Comparison of ENCODE assay signal across 10 cellular contexts in genomic region chr6:44262467-44263356, GRCh38. TPM values are rescaled to one million over a fixed set of nuclear protein-coding genes. Genes with fewer than 3 reads are reported as not detected.
DNase-seq lines count a peak whose midpoint lies in the region; ATAC-seq lines count a peak whose summit lies in the region.
"Had no signal": no experiment of that assay in that cellular context is flagged by ENCODE, and none has a peak within 500 bp of the region (broad histone marks: within the 10 kb centered on the region; RNA-seq: fewer than 3 reads in every experiment).

No MANE protein-coding gene starts in this region.

- peak overlapping the region; percentile 95 for H3K27ac Mint-ChIP-seq in activated T-helper 1 cell treated with anti-CD3 and anti-CD28 coated beads, Interleukin-12 subunit alpha, Interleukin-12 subunit beta, Interleukin-2, Interleukin-4 antibody, amounts not matched to agents 30 ng/mL and 10 ng/mL and 1 ng/mL, durations not matched to agents 14 hours and 24 hours and 36 hours

- no peaks in the 10 kb centered on the region for H3K9me3 Mint-ChIP-seq in activated T-helper 1 cell treated with anti-CD3 and anti-CD28 coated beads, Interleukin-12 subunit alpha, Interleukin-12 subunit beta, Interleukin-2, Interleukin-4 antibody, amounts not matched to agents 30 ng/mL and 10 ng/mL and 1 ng/mL, durations not matched to agents 14 hours and 24 hours and 36 hours

- peak overlapping the region in 3 of 5 donors; percentile 8 to 89 (median 9) for H3K9ac ChIP-seq in subcutaneous abdominal adipose tissue (ENCODE audit: low read length in 5 of 5)

- peaks cover 68% of the 10 kb centered on the region for H3K4me1 Mint-ChIP-seq in activated T-helper 1 cell treated with anti-CD3 and anti-CD28 coated beads, Interleukin-12 subunit alpha, Interleukin-12 subunit beta, Interleukin-2, Interleukin-4 antibody, amounts not matched to agents 30 ng/mL and 10 ng/mL and 1 ng/mL, durations not matched to agents 14 hours and 24 hours and 36 hours (ENCODE audit: low read depth)

- no peaks in the 10 kb centered on the region for H3K27me3 ChIP-seq in layer of hippocampus (ENCODE audit: control insufficient read depth, insufficient read depth, low read length)
- H3K27me3 ChIP-seq in subcutaneous abdominal adipose tissue (ENCODE audit: control insufficient read depth in 5 of 5, insufficient read depth in 4 of 5, low read length in 5 of 5) = no peaks in the 10 kb centered on the region
- peaks cover 4% of the 10 kb centered on the region for H3K27me3 ChIP-seq in MG63

- H3K27ac ChIP-seq in layer of hippocampus (ENCODE audit: low read depth, low read length) (peak overlapping the region; percentile 35), subcutaneous abdominal adipose tissue (ENCODE audit: low read depth, low read length) (no peak overlapping the region)
- H3K27ac ChIP-seq: prostate gland had no signal

- intact Hi-C loops in activated T-helper 1 cell treated with anti-CD3 and anti-CD28 coated beads, Interleukin-12 subunit alpha, Interleukin-12 subunit beta, Interleukin-2, Interleukin-4 antibody, amounts not matched to agents 30 ng/mL and 10 ng/mL and 1 ng/mL, durations not matched to agents 14 hours and 24 hours and 36 hours (cut with micrococcal nuclease) = no loop called here

- peak; percentile 59 for DNase-seq in activated CD8-positive, alpha-beta memory T cell treated with anti-CD3 and anti-CD28 coated beads for 24 hours
- no peak for DNase-seq in activated CD8-positive, alpha-beta memory T cell treated with anti-CD3 and anti-CD28 coated beads, Interleukin-2, amount 50 U/mL, for 48 hours
- no peak for DNase-seq in activated T-helper 1 cell treated with anti-CD3 and anti-CD28 coated beads, Interleukin-12 subunit alpha, Interleukin-12 subunit beta, Interleukin-2, Interleukin-4 antibody, amounts not matched to agents 30 ng/mL and 10 ng/mL and 1 ng/mL, durations not matched to agents 14 hours and 24 hours and 36 hours (ENCODE audit: low spot score)
- DNase-seq in MG63 = no peak
- DNase-seq: HCEC 1CT had no signal

- H3K4me3 ChIP-seq in subcutaneous abdominal adipose tissue (ENCODE audit: low read depth in 1 of 5, low read length in 5 of 5) (peak overlapping the region; percentile 19 to 88 (median 83)), MG63 (no peak overlapping the region)

- H3K4me3 Mint-ChIP-seq in activated T-helper 1 cell treated with anti-CD3 and anti-CD28 coated beads, Interleukin-12 subunit alpha, Interleukin-12 subunit beta, Interleukin-2, Interleukin-4 antibody, amounts not matched to agents 30 ng/mL and 10 ng/mL and 1 ng/mL, durations not matched to agents 14 hours and 24 hours and 36 hours = peak overlapping the region; percentile 98

- H3K36me3 ChIP-seq in subcutaneous abdominal adipose tissue (ENCODE audit: control insufficient read depth in 5 of 5, insufficient read depth in 5 of 5, low read length in 5 of 5) = peaks cover 0 to 33% (median 20%) of the 10 kb centered on the region in 5 donors
- peaks cover 25% of the 10 kb centered on the region for H3K36me3 ChIP-seq in MG63
- H3K36me3 ChIP-seq: prostate gland had no signal

- H3K4me1 ChIP-seq in subcutaneous abdominal adipose tissue (ENCODE audit: control insufficient read depth in 5 of 5, insufficient read depth in 5 of 5, low read length in 5 of 5) = peaks cover 11 to 39% (median 34%) of the 10 kb centered on the region in 5 donors

- peaks cover 30% of the 10 kb centered on the region for H3K36me3 Mint-ChIP-seq in activated T-helper 1 cell treated with anti-CD3 and anti-CD28 coated beads, Interleukin-12 subunit alpha, Interleukin-12 subunit beta, Interleukin-2, Interleukin-4 antibody, amounts not matched to agents 30 ng/mL and 10 ng/mL and 1 ng/mL, durations not matched to agents 14 hours and 24 hours and 36 hours (ENCODE audit: low read depth)

- no peaks in the 10 kb centered on the region for H3K27me3 Mint-ChIP-seq in activated T-helper 1 cell treated with anti-CD3 and anti-CD28 coated beads, Interleukin-12 subunit alpha, Interleukin-12 subunit beta, Interleukin-2, Interleukin-4 antibody, amounts not matched to agents 30 ng/mL and 10 ng/mL and 1 ng/mL, durations not matched to agents 14 hours and 24 hours and 36 hours (ENCODE audit: insufficient read depth)

- ATAC-seq in GM18502 (IDR thresholded peaks at IDR 0.05; ENCODE audit: poor library complexity, unreplicated experiment) = no peak
- no peak for ATAC-seq in HG03045 (IDR thresholded peaks at IDR 0.05; ENCODE audit: unreplicated experiment)

- no peaks in the 10 kb centered on the region for H3K9me3 ChIP-seq in subcutaneous abdominal adipose tissue (ENCODE audit: control insufficient read depth in 5 of 5, low read length in 5 of 5)
- H3K9me3 ChIP-seq in MG63 = no peaks in the 10 kb centered on the region
- H3K9me3 ChIP-seq: prostate gland had no signal

RNA-seq across cellular contexts. Expression of gene NFKBIE, which starts 2.6 kb away (rescaled TPM):
- 23.2 and 29.0 TPM in 2 replicates for total RNA-seq in activated T-helper 1 cell treated with anti-CD3 and anti-CD28 coated beads, Interleukin-12 subunit alpha, Interleukin-12 subunit beta, Interleukin-2, Interleukin-4 antibody, amounts not matched to agents 30 ng/mL and 10 ng/mL and 1 ng/mL, durations not matched to agents 14 hours and 24 hours and 36 hours
- total RNA-seq in MG63 (2014; rRNA removed; shearing (Covaris generic); ENCODE audit: low replicate concordance) = 24.4 and 35.2 TPM in 2 replicates

RNA-seq across cellular contexts. Expression of gene SLC35B2, which starts 5.4 kb away (rescaled TPM):
- 29.2 and 30.1 TPM in 2 replicates for total RNA-seq in activated T-helper 1 cell treated with anti-CD3 and anti-CD28 coated beads, Interleukin-12 subunit alpha, Interleukin-12 subunit beta, Interleukin-2, Interleukin-4 antibody, amounts not matched to agents 30 ng/mL and 10 ng/mL and 1 ng/mL, durations not matched to agents 14 hours and 24 hours and 36 hours
- total RNA-seq in MG63 (2014; rRNA removed; shearing (Covaris generic); ENCODE audit: low replicate concordance) = 386 and 631 TPM in 2 replicates

RNA-seq across cellular contexts. Expression of gene TMEM151B, which starts 7.5 kb away (rescaled TPM):
- 0.29 TPM in 1 of 2 replicates, not detected in the other for total RNA-seq in activated T-helper 1 cell treated with anti-CD3 and anti-CD28 coated beads, Interleukin-12 subunit alpha, Interleukin-12 subunit beta, Interleukin-2, Interleukin-4 antibody, amounts not matched to agents 30 ng/mL and 10 ng/mL and 1 ng/mL, durations not matched to agents 14 hours and 24 hours and 36 hours
- total RNA-seq in MG63 (2014; rRNA removed; shearing (Covaris generic); ENCODE audit: low replicate concordance) = 0.20 TPM in 1 of 2 replicates, not detected in the other

RNA-seq across cellular contexts. Expression of gene HSP90AB1, which starts 15.8 kb away (rescaled TPM):
- 2,065 and 2,095 TPM in 2 replicates for total RNA-seq in activated T-helper 1 cell treated with anti-CD3 and anti-CD28 coated beads, Interleukin-12 subunit alpha, Interleukin-12 subunit beta, Interleukin-2, Interleukin-4 antibody, amounts not matched to agents 30 ng/mL and 10 ng/mL and 1 ng/mL, durations not matched to agents 14 hours and 24 hours and 36 hours
- 5,432 and 5,573 TPM in 2 replicates for total RNA-seq in MG63 (2014; rRNA removed; shearing (Covaris generic); ENCODE audit: low replicate concordance)

RNA-seq across cellular contexts. Expression of gene SLC29A1, which starts 39.3 kb away (rescaled TPM):
- total RNA-seq in activated T-helper 1 cell treated with anti-CD3 and anti-CD28 coated beads, Interleukin-12 subunit alpha, Interleukin-12 subunit beta, Interleukin-2, Interleukin-4 antibody, amounts not matched to agents 30 ng/mL and 10 ng/mL and 1 ng/mL, durations not matched to agents 14 hours and 24 hours and 36 hours = 121 and 122 TPM in 2 replicates
- total RNA-seq in MG63 (2014; rRNA removed; shearing (Covaris generic); ENCODE audit: low replicate concordance) = 118 and 130 TPM in 2 replicates

Comparison
In these comparisons a context has a peak if more than half of its experiments do, and no peak if none do; other contexts are left out.
1. RNA of gene SLC35B2, which starts 5.4 kb away (total RNA-seq): 386 to 631 TPM in MG63; 29.2 to 30.1 TPM in activated T-helper 1 cell treated with anti-CD3 and anti-CD28 coated beads, Interleukin-12 subunit alpha, Interleukin-12 subunit beta, Interleukin-2, Interleukin-4 antibody, amounts not matched to agents 30 ng/mL and 10 ng/mL and 1 ng/mL, durations not matched to agents 14 hours and 24 hours and 36 hours; every median in the first group is over 10 times any median in the second.